In the genomic region with DNA sequence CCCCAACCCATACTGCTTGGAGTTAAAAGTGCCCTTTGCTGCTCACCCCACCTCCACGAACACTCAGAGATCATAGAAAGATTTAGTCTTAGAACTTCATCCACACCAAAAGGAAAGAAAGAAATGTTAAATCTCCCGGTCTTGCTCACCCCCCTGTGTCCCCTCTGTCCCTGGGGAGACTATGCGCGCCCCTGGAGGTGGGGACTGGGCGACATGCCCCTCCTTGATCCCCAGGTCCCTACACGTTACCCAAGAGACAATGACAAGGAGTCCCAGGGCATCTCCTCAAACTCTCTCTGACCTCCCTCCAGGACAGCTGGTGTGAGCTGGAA, we compare ENCODE assay signal across 8 cellular contexts. TPM values are rescaled to one million over a fixed set of nuclear protein-coding genes. Genes with fewer than 3 reads are reported as not detected.
DNase-seq lines count a peak whose midpoint lies in the region; ATAC-seq and TF ChIP-seq lines count a peak whose summit lies in the region.

No MANE protein-coding gene starts in this region.

- H4K20me1 ChIP-seq in neural cell (ENCODE audit: insufficient read depth) = no peaks in the 10 kb centered on the region

- no peak for TF ChIP-seq EP300 in neural cell (conservative IDR thresholded peaks at IDR 0.05; ENCODE audit: poor library complexity, severe bottlenecking)

- H3K27ac ChIP-seq in caudate nucleus (ENCODE audit: low read depth, low read length) = peak overlapping the region; percentile 9
- no peak overlapping the region for H3K27ac ChIP-seq in neural cell (ENCODE audit: low read length)

- no peak for TF ChIP-seq RAD21 in neural cell (conservative IDR thresholded peaks at IDR 0.05)

- no peak for TF ChIP-seq CTCF in GM12864 (IDR thresholded peaks at IDR 0.05; ENCODE audit: low read depth, low read length, missing control alignments)
- no peak for TF ChIP-seq CTCF in neural cell (IDR thresholded peaks at IDR 0.05; ENCODE audit: poor library complexity, severe bottlenecking)

- H3K27me3 ChIP-seq in neural cell (ENCODE audit: insufficient read depth, low read depth, low read length) = no peaks in the 10 kb centered on the region

- DNase-seq in GM12864 (ENCODE audit: low read depth) = no peak
- DNase-seq in caudate nucleus (lab: John Stamatoyannopoulos, UW) = peak in 5 of 61 donors; percentile 1 to 10 (median 5)
- DNase-seq in inferior parietal cortex (ENCODE audit: extremely low spot score) = no peak
- no peak for DNase-seq in SW480 (ENCODE audit: low spot score)
- DNase-seq in C1 segment of cervical spinal cord (lab: John Stamatoyannopoulos, UW) = no peak

- H3K9me3 ChIP-seq in neural cell (ENCODE audit: low read length) = no peaks in the 10 kb centered on the region

- no peaks in the 10 kb centered on the region for H3K79me2 ChIP-seq in neural cell (replicated peaks; ENCODE audit: insufficient read depth, low read length)

- no peak overlapping the region for H3K4me2 ChIP-seq in neural cell (ENCODE audit: low read length)

- ATAC-seq in HG03045 (IDR thresholded peaks at IDR 0.05; ENCODE audit: unreplicated experiment) (peak; percentile 18), GM21447 (IDR thresholded peaks at IDR 0.05; ENCODE audit: unreplicated experiment) (no peak)

- no peaks in the 10 kb centered on the region for H3K36me3 ChIP-seq in neural cell (ENCODE audit: insufficient read depth, low read length)

- no peak overlapping the region for H3K9ac ChIP-seq in neural cell (ENCODE audit: low read length)

- peak overlapping the region; percentile 53 for H3K4me3 ChIP-seq in GM12864 (ENCODE audit: low read depth, low read length)
- H3K4me3 ChIP-seq in neural cell (ENCODE audit: low read length) = peak overlapping the region; percentile 54

- no peaks in the 10 kb centered on the region for H3F3A ChIP-seq in neural cell (ENCODE audit: insufficient read depth, low read length, poor library complexity, severe bottlenecking)

- H3K9me2 ChIP-seq in neural cell (ENCODE audit: insufficient read depth, low read length) = no peaks in the 10 kb centered on the region

- H2AFZ ChIP-seq in neural cell (ENCODE audit: low read depth, low read length) = no peak overlapping the region

TF ChIP-seq in neural cell, 6 proteins besides CTCF, POLR2A, EP300 and RAD21:
- no peak for TF ChIP-seq EZH2 (IDR thresholded peaks at IDR 0.05; ENCODE audit: borderline replicate concordance, insufficient read depth, low read length, poor library complexity, severe bottlenecking)
- TF ChIP-seq, protein P1, sequence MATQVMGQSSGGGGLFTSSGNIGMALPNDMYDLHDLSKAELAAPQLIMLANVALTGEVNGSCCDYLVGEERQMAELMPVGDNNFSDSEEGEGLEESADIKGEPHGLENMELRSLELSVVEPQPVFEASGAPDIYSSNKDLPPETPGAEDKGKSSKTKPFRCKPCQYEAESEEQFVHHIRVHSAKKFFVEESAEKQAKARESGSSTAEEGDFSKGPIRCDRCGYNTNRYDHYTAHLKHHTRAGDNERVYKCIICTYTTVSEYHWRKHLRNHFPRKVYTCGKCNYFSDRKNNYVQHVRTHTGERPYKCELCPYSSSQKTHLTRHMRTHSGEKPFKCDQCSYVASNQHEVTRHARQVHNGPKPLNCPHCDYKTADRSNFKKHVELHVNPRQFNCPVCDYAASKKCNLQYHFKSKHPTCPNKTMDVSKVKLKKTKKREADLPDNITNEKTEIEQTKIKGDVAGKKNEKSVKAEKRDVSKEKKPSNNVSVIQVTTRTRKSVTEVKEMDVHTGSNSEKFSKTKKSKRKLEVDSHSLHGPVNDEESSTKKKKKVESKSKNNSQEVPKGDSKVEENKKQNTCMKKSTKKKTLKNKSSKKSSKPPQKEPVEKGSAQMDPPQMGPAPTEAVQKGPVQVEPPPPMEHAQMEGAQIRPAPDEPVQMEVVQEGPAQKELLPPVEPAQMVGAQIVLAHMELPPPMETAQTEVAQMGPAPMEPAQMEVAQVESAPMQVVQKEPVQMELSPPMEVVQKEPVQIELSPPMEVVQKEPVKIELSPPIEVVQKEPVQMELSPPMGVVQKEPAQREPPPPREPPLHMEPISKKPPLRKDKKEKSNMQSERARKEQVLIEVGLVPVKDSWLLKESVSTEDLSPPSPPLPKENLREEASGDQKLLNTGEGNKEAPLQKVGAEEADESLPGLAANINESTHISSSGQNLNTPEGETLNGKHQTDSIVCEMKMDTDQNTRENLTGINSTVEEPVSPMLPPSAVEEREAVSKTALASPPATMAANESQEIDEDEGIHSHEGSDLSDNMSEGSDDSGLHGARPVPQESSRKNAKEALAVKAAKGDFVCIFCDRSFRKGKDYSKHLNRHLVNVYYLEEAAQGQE (IDR thresholded peaks at IDR 0.05; ENCODE audit: borderline replicate concordance) = no peak
- TF ChIP-seq TAF1 (IDR thresholded peaks at IDR 0.05; ENCODE audit: low read depth) = no peak
- no peak for TF ChIP-seq POLR2AphosphoS5 (IDR thresholded peaks at IDR 0.05)
- TF ChIP-seq SMC3 (conservative IDR thresholded peaks at IDR 0.05; ENCODE audit: poor library complexity) = no peak
- TF ChIP-seq MXI1 (conservative IDR thresholded peaks at IDR 0.05; ENCODE audit: poor library complexity, severe bottlenecking) = no peak

RNA-seq across cellular contexts. Expression of a gene that starts 0.6 kb away (rescaled TPM):
- not detected in 2 replicates for polyA plus RNA-seq in neural cell
- not detected in 2 replicates for polyA minus RNA-seq in neural cell
